ENCODE assay signal across 24 cellular contexts in genomic region chr5:137836301-137836700, GRCh38. TPM values are rescaled to one million over a fixed set of nuclear protein-coding genes. Genes with fewer than 3 reads are reported as not detected.
DNase-seq lines count a peak whose midpoint lies in the region; ATAC-seq and TF ChIP-seq lines count a peak whose summit lies in the region.
"Had no signal": no experiment of that assay in that cellular context is flagged by ENCODE, and none has a peak within 500 bp of the region (broad histone marks: within the 10 kb centered on the region; RNA-seq: fewer than 3 reads in every experiment).

No MANE protein-coding gene starts in this region.

- intact Hi-C loops in psoas muscle (cut with DNase I), result loop anchor here (2.0 to 5.0 kb wide), 2 partner anchors 34 to 36 kb away; no protein-coding TSS in a partner anchor

- H3K36me3 Mint-ChIP-seq in endodermal cell (ENCODE audit: low read depth), result no peaks in the 10 kb centered on the region
- H3K36me3 Mint-ChIP-seq: stimulated activated effector memory CD8-positive, alpha-beta T cell treated with anti-CD3 and anti-CD28 coated beads, Interleukin-12 subunit alpha, Interleukin-12 subunit beta, amount 100 ng/mL, for 72 hours had no signal

- H3K36me3 ChIP-seq in endodermal cell (ENCODE audit: control insufficient read depth, insufficient read depth, low read length) (no peaks in the 10 kb centered on the region), psoas muscle (ENCODE audit: insufficient read depth in 1 of 2, low read depth in 1 of 2) (no peaks in the 10 kb centered on the region)
- H3K36me3 ChIP-seq: tibial nerve had no signal

- H3K27me3 ChIP-seq in endodermal cell (ENCODE audit: control insufficient read depth, insufficient read depth, low read length, poor library complexity, severe bottlenecking), result no peaks in the 10 kb centered on the region
- H3K27me3 ChIP-seq in psoas muscle (ENCODE audit: insufficient read depth in 3 of 3, low read length in 2 of 3), result no peaks in the 10 kb centered on the region
- H3K27me3 ChIP-seq: tibial nerve had no signal

- H3K9me3 ChIP-seq in endodermal cell (ENCODE audit: control insufficient read depth, low read length) (no peaks in the 10 kb centered on the region), psoas muscle (no peaks in the 10 kb centered on the region)
- H3K9me3 ChIP-seq: tibial nerve had no signal

- no peak for TF ChIP-seq CTCF in endodermal cell (conservative IDR thresholded peaks at IDR 0.05)
- TF ChIP-seq CTCF in psoas muscle (IDR thresholded peaks at IDR 0.05), result no peak

- no peaks in the 10 kb centered on the region for H3K27me3 Mint-ChIP-seq in endodermal cell (ENCODE audit: insufficient read depth)
- H3K27me3 Mint-ChIP-seq: CD4-positive, alpha-beta T cell; central memory CD8-positive, alpha-beta T cell; effector memory CD8-positive, alpha-beta T cell had no signal

- H3K4me1 ChIP-seq in endodermal cell (ENCODE audit: control insufficient read depth, insufficient read depth, low read length) (peaks cover 20% of the 10 kb centered on the region), psoas muscle (peaks cover 69% of the 10 kb centered on the region)

- ATAC-seq in psoas muscle (peak in 3 of 4 donors; percentile 15 to 32 (median 27)), GM21390 (IDR thresholded peaks at IDR 0.05; ENCODE audit: unreplicated experiment) (no peak), GM21526 (IDR thresholded peaks at IDR 0.05; ENCODE audit: low FRiP score, unreplicated experiment) (no peak), GM18511 (IDR thresholded peaks at IDR 0.05; ENCODE audit: unreplicated experiment) (no peak)
- ATAC-seq: effector memory CD8-positive, alpha-beta T cell; stimulated activated effector memory CD8-positive, alpha-beta T cell treated with anti-CD3 and anti-CD28 coated beads, Interleukin-12 subunit alpha, Interleukin-12 subunit beta, amount 100 ng/mL, for 72 hours; T-cell had no signal

- H3K4me1 Mint-ChIP-seq in endodermal cell, result peaks cover 41% of the 10 kb centered on the region
- H3K4me1 Mint-ChIP-seq: central memory CD8-positive, alpha-beta T cell; neural crest cell; stimulated activated effector memory CD8-positive, alpha-beta T cell treated with anti-CD3 and anti-CD28 coated beads, Interleukin-12 subunit alpha, Interleukin-12 subunit beta, amount 100 ng/mL, for 72 hours; T-cell had no signal

- H3K27ac Mint-ChIP-seq in endodermal cell, result peak overlapping the region; percentile 9
- H3K27ac Mint-ChIP-seq: CD4-positive, alpha-beta T cell; effector memory CD8-positive, alpha-beta T cell; stimulated activated effector memory CD8-positive, alpha-beta T cell treated with anti-CD3 and anti-CD28 coated beads, Interleukin-12 subunit alpha, Interleukin-12 subunit beta, amount 100 ng/mL, for 72 hours; T-cell had no signal

- H3K4me3 Mint-ChIP-seq in endodermal cell, result no peak overlapping the region
- H3K4me3 Mint-ChIP-seq: CD4-positive, alpha-beta T cell; central memory CD8-positive, alpha-beta T cell; effector memory CD8-positive, alpha-beta T cell; neural crest cell; stimulated activated effector memory CD8-positive, alpha-beta T cell treated with anti-CD3 and anti-CD28 coated beads, Interleukin-12 subunit alpha, Interleukin-12 subunit beta, amount 100 ng/mL, for 72 hours; T-cell had no signal

- H3K27ac ChIP-seq in endodermal cell (ENCODE audit: low read depth, low read length) (no peak overlapping the region), psoas muscle (peak overlapping the region; percentile 94)

- no peaks in the 10 kb centered on the region for H3K9me3 Mint-ChIP-seq in endodermal cell
- H3K9me3 Mint-ChIP-seq: CD4-positive, alpha-beta T cell; central memory CD8-positive, alpha-beta T cell; effector memory CD8-positive, alpha-beta T cell; neural crest cell; stimulated activated effector memory CD8-positive, alpha-beta T cell treated with anti-CD3 and anti-CD28 coated beads, Interleukin-12 subunit alpha, Interleukin-12 subunit beta, amount 100 ng/mL, for 72 hours; T-cell had no signal

- DNase-seq in D341Med (ENCODE audit: low spot score), result peak; percentile 69
- DNase-seq in NCI-H524 treated with DMSO at 0.1 percent for 48 hours (lab: John Stamatoyannopoulos, UW), result peak; percentile 35
- no peak for DNase-seq in endodermal cell
- DNase-seq in psoas muscle, result no peak
- DNase-seq in RKO (ENCODE audit: low spot score), result no peak
- DNase-seq: activated CD4-positive, alpha-beta T cell treated with anti-CD3 and anti-CD28 coated beads, Interleukin-2, amount 50 U/mL, for 1 hour; activated gamma-delta T cell; CD4-positive, alpha-beta T cell; DMS79; effector memory CD8-positive, alpha-beta T cell; NCI-H187 treated with DMSO at 0.1 percent for 48 hours; NCI-H446; T-cell had no signal

- H3K4me3 ChIP-seq in endodermal cell (ENCODE audit: low read length) (peak overlapping the region; percentile 8), psoas muscle (no peak overlapping the region)
- H3K4me3 ChIP-seq: tibial nerve had no signal

- H3K9ac ChIP-seq in endodermal cell (ENCODE audit: extremely low read depth, low read length, poor library complexity, severe bottlenecking), result peak overlapping the region; percentile 3

- 76 to 100% methylated on average over 1 of the region's 1 CpG for WGBS in endodermal cell (ENCODE audit: insufficient coverage in 1 of 2, insufficient read length in 1 of 2), 2 experiments
- 20 to 23% (median 21%) methylated on average over 1 of the region's 1 CpG for WGBS in psoas muscle, 3 donors

RNA-seq across cellular contexts. Expression of gene MYOT, which starts 31.4 kb away (rescaled TPM):
- total RNA-seq in endodermal cell, result not detected
- not detected for polyA plus RNA-seq in endodermal cell (2013, experiment 1 of 2)
- 0.33 TPM for polyA plus RNA-seq in endodermal cell (2013, experiment 2 of 2)
- 1,000 to 10,000 TPM in 2 of 4 donors, 100 to 1,000 TPM in 2; 319 to 1,288 (median 917) TPM for total RNA-seq in psoas muscle
- 100 to 1,000 TPM in 2 of 3 donors, 10 to 100 TPM in 1; 94.2 to 983 (median 775) TPM for polyA plus RNA-seq in psoas muscle
- total RNA-seq: CD4-positive, alpha-beta T cell; fibroblast of lung; kidney epithelial cell; neural crest cell; pulmonary artery endothelial cell; T-cell had no signal
- polyA plus RNA-seq: fibroblast of lung had no signal

RNA-seq across cellular contexts. Expression of gene PKD2L2, which starts 53.0 kb away (rescaled TPM):
- not detected for total RNA-seq in endodermal cell
- not detected for polyA plus RNA-seq in endodermal cell (2013, experiment 1 of 2)
- not detected for polyA plus RNA-seq in endodermal cell (2013, experiment 2 of 2)
- total RNA-seq in psoas muscle, result 1 to 10 TPM in 3 of 4 donors, under 1 TPM in 1; 0.44 to 4.5 (median 1.5) TPM
- polyA plus RNA-seq in psoas muscle, result 1 to 10 TPM in 1 of 3 donors, under 1 TPM in 2; 0.05 to 1.1 (median 0.45) TPM
- total RNA-seq: CD4-positive, alpha-beta T cell; fibroblast of lung; kidney epithelial cell; mesenteric fat pad; neural crest cell; pulmonary artery endothelial cell; T-cell; tibial nerve had no signal
- polyA plus RNA-seq: fibroblast of lung had no signal

Comparison
In these comparisons a context has a peak if more than half of its experiments do, and no peak if none do; other contexts are left out.
1. DNase-seq: peak in D341Med (single experiment) and NCI-H524 treated with DMSO at 0.1 percent for 48 hours (single experiment); none in endodermal cell (single experiment), psoas muscle (0 of 2) and RKO (single experiment).
2. ATAC-seq: peak in psoas muscle (3 of 4); none in GM21390 (single experiment), GM21526 (single experiment) and GM18511 (single experiment).
3. RNA of gene MYOT, which starts 31.4 kb away (total RNA-seq): 319 to 1,288 TPM in psoas muscle; not detected in endodermal cell; every median in the first group is over 100 times any median in the second.